ENCODE assay signal across 9 cellular contexts in genomic region chr13:46124531-46124966, GRCh38. TPM values are rescaled to one million over a fixed set of nuclear protein-coding genes. Genes with fewer than 3 reads are reported as not detected.
DNase-seq lines count a peak whose midpoint lies in the region; ATAC-seq and TF ChIP-seq lines count a peak whose summit lies in the region.
"Had no signal": no experiment of that assay in that cellular context is flagged by ENCODE, and none has a peak within 500 bp of the region (broad histone marks: within the 10 kb centered on the region; RNA-seq: fewer than 3 reads in every experiment).

No MANE protein-coding gene starts in this region.

- no peak for TF ChIP-seq CTCF in lung (IDR thresholded peaks at IDR 0.05; ENCODE audit: control extremely low read depth, extremely low read depth)

- POLR2A ChIA-PET in CD4-positive, alpha-beta memory T cell (lab: Charles Lee; ENCODE audit: partially characterized antibody), result interaction anchor here (0.9 to 1.7 kb wide), 4 partner anchors 18 to 72 kb away, joined by 3 to 5 read pairs (median 3); partner anchors contain the start of gene ZC3H13
- POLR2A ChIA-PET in activated CD4-positive, alpha-beta memory T cell treated with anti-CD3 and anti-CD28 coated beads for 36 hours (lab: Charles Lee), result interaction anchor here (0.6 kb wide), 1 partner anchor 263 kb away, joined by 3 read pairs; no protein-coding TSS in a partner anchor

- 27 to 64% methylated on average over 10 of the region's 10 CpGs for WGBS in lung, 2 donors

- peak overlapping the region in 7 of 8 donors; percentile 1 to 72 (median 39) for H3K4me3 Mint-ChIP-seq in CD4-positive, alpha-beta memory T cell
- H3K4me3 Mint-ChIP-seq in activated CD4-positive, alpha-beta memory T cell treated with anti-CD3 and anti-CD28 coated beads for 36 hours, result no peak overlapping the region

- H3K9me3 ChIP-seq in CD4-positive, alpha-beta memory T cell (ENCODE audit: control insufficient read depth in 1 of 2, low read length in 2 of 2), result no peaks in the 10 kb centered on the region
- H3K9me3 ChIP-seq in lung (ENCODE audit: control insufficient read depth in 2 of 2, insufficient read depth in 1 of 2, low read length in 1 of 2), result no peaks in the 10 kb centered on the region
- H3K9me3 ChIP-seq in SJCRH30 (replicated peaks), result no peaks in the 10 kb centered on the region

- H3K4me1 Mint-ChIP-seq in CD4-positive, alpha-beta memory T cell, result peaks cover 39 to 54% (median 48%) of the 10 kb centered on the region in 4 donors
- peaks cover 39% of the 10 kb centered on the region for H3K4me1 Mint-ChIP-seq in activated CD4-positive, alpha-beta memory T cell treated with anti-CD3 and anti-CD28 coated beads for 36 hours (ENCODE audit: low read depth)

- peak overlapping the region; percentile 74 to 94 (median 83) for H3K27ac Mint-ChIP-seq in CD4-positive, alpha-beta memory T cell
- H3K27ac Mint-ChIP-seq in activated CD4-positive, alpha-beta memory T cell treated with anti-CD3 and anti-CD28 coated beads for 36 hours, result peak overlapping the region; percentile 56

- CTCF ChIA-PET in CD4-positive, alpha-beta memory T cell (lab: Charles Lee; ENCODE audit: partially characterized antibody), result interaction anchor here (2.3 to 4.7 kb wide), 2 partner anchors 13 to 499 kb away, joined by 5 to 51 read pairs; no protein-coding TSS in a partner anchor
- CTCF ChIA-PET in activated CD4-positive, alpha-beta memory T cell treated with anti-CD3 and anti-CD28 coated beads for 36 hours (lab: Charles Lee), result interaction anchor here (0.9 to 2.8 kb wide), 3 partner anchors 36 to 502 kb away, joined by 4 to 22 read pairs (median 9); no protein-coding TSS in a partner anchor

- peaks cover 21 to 34% of the 10 kb centered on the region in 2 donors for H3K36me3 Mint-ChIP-seq in CD4-positive, alpha-beta memory T cell
- peaks cover 35% of the 10 kb centered on the region for H3K36me3 Mint-ChIP-seq in activated CD4-positive, alpha-beta memory T cell treated with anti-CD3 and anti-CD28 coated beads for 36 hours

- peak overlapping the region; percentile 32 for H3K27ac ChIP-seq in CD4-positive, alpha-beta memory T cell (ENCODE audit: low read depth, low read length)
- H3K27ac ChIP-seq in lung (ENCODE audit: low read depth in 1 of 2, low read length in 1 of 2) (no peak overlapping the region), SJCRH30 (no peak overlapping the region)

- H3K36me3 ChIP-seq in CD4-positive, alpha-beta memory T cell (ENCODE audit: insufficient read depth, low read length), result peaks cover 23% of the 10 kb centered on the region
- H3K36me3 ChIP-seq in lung (ENCODE audit: control insufficient read depth in 2 of 2, insufficient read depth in 2 of 2, low read length in 2 of 2) (no peaks in the 10 kb centered on the region), SJCRH30 (no peaks in the 10 kb centered on the region)

- DNase-seq in CD4-positive, alpha-beta memory T cell, result peak in 2 of 5 donors; percentile 3 to 41
- peak; percentile 39 for DNase-seq in activated CD4-positive, alpha-beta memory T cell treated with anti-CD3 and anti-CD28 coated beads for 36 hours
- DNase-seq in lung (ENCODE audit: low spot score) (peak; percentile 34), SJCRH30 (no peak), AG08395 (ENCODE audit: low spot score) (no peak), G401 (ENCODE audit: low spot score) (no peak)
- DNase-seq: retina had no signal

- no peaks in the 10 kb centered on the region for H3K9me3 Mint-ChIP-seq in CD4-positive, alpha-beta memory T cell
- no peaks in the 10 kb centered on the region for H3K9me3 Mint-ChIP-seq in activated CD4-positive, alpha-beta memory T cell treated with anti-CD3 and anti-CD28 coated beads for 36 hours

- no peaks in the 10 kb centered on the region for H3K27me3 Mint-ChIP-seq in CD4-positive, alpha-beta memory T cell
- H3K27me3 Mint-ChIP-seq in activated CD4-positive, alpha-beta memory T cell treated with anti-CD3 and anti-CD28 coated beads for 36 hours, result no peaks in the 10 kb centered on the region

- ATAC-seq in lung (ENCODE audit: insufficient read depth, low FRiP score), result no peak
- no peak for ATAC-seq in GM19023 (IDR thresholded peaks at IDR 0.05; ENCODE audit: unreplicated experiment)

- H3K27me3 ChIP-seq in CD4-positive, alpha-beta memory T cell (ENCODE audit: insufficient read depth, low read length), result no peaks in the 10 kb centered on the region
- no peaks in the 10 kb centered on the region for H3K27me3 ChIP-seq in lung (ENCODE audit: control insufficient read depth, insufficient read depth)
- 0 out of 2 replicates have a peak, but pooled peaks cover 3% of the 10 kb centered on the region for H3K27me3 ChIP-seq in SJCRH30

- intact Hi-C loops in CD4-positive, alpha-beta memory T cell (cut with micrococcal nuclease), result loop anchor here (10.0 kb wide), 1 partner anchor 1080 kb away; no protein-coding TSS in a partner anchor
- intact Hi-C loops in activated CD4-positive, alpha-beta memory T cell treated with anti-CD3 and anti-CD28 coated beads for 36 hours (cut with micrococcal nuclease), result no loop called here

- peaks cover 44% of the 10 kb centered on the region for H3K4me1 ChIP-seq in CD4-positive, alpha-beta memory T cell (ENCODE audit: insufficient read depth, low read length)
- H3K4me1 ChIP-seq in lung (ENCODE audit: control insufficient read depth in 2 of 2, insufficient read depth in 2 of 2, low read length in 2 of 2) (peaks cover 0 to 4% of the 10 kb centered on the region in 2 donors), SJCRH30 (no peaks in the 10 kb centered on the region)

- H3K4me3 ChIP-seq in CD4-positive, alpha-beta memory T cell (ENCODE audit: low read length in 2 of 2), result no peak overlapping the region
- no peak overlapping the region for H3K4me3 ChIP-seq in lung
- no peak overlapping the region for H3K4me3 ChIP-seq in SJCRH30

- in situ Hi-C loops in G401 (cut with HindIII; ENCODE audit: low sequenced_read_pairs), result no loop called here

- TF ChIP-seq POLR2A in GM19193 (IDR thresholded peaks at IDR 0.05; ENCODE audit: extremely low read depth, insufficient read depth, insufficient read length), result peak; percentile 69

RNA-seq across cellular contexts. Expression of gene CPB2, which starts 19.7 kb away (rescaled TPM):
- total RNA-seq in CD4-positive, alpha-beta memory T cell, result not detected
- polyA plus RNA-seq in CD4-positive, alpha-beta memory T cell, result not detected
- not detected for total RNA-seq in activated CD4-positive, alpha-beta memory T cell treated with anti-CD3 and anti-CD28 coated beads for 36 hours
- total RNA-seq in lung, result 10 to 100 TPM in 1 of 2 donors, not detected in 1; 16.7 TPM
- polyA plus RNA-seq in lung, result 10 to 100 TPM in 1 of 2 donors, 1 to 10 TPM in 1; 1.7 to 19.7 TPM
- total RNA-seq in SJCRH30 (2014; rRNA removed; shearing (Covaris generic)), result not detected in 2 replicates
- total RNA-seq in G401 (2014; rRNA removed; shearing (Covaris generic)), result not detected in 2 replicates

RNA-seq across cellular contexts. Expression of gene LCP1, which starts 57.4 kb away (rescaled TPM):
- total RNA-seq in CD4-positive, alpha-beta memory T cell, result 100 to 1,000 TPM; 466 to 497 TPM
- polyA plus RNA-seq in CD4-positive, alpha-beta memory T cell, result 1,000 to 10,000 TPM; 1,169 to 1,658 TPM
- 1,000 to 10,000 TPM; 1,012 to 1,022 TPM for total RNA-seq in activated CD4-positive, alpha-beta memory T cell treated with anti-CD3 and anti-CD28 coated beads for 36 hours
- 100 to 1,000 TPM in 1 of 2 donors, 10 to 100 TPM in 1; 89.8 to 227 TPM for total RNA-seq in lung
- 100 to 1,000 TPM in 1 of 2 donors, 10 to 100 TPM in 1; 42.9 to 539 TPM for polyA plus RNA-seq in lung
- total RNA-seq in SJCRH30 (2014; rRNA removed; shearing (Covaris generic)), result not detected in 2 replicates
- not detected in 2 replicates for total RNA-seq in G401 (2014; rRNA removed; shearing (Covaris generic))

Comparison
In these comparisons a context has a peak if more than half of its experiments do, and no peak if none do; other contexts are left out.
1. DNase-seq: peak in activated CD4-positive, alpha-beta memory T cell treated with anti-CD3 and anti-CD28 coated beads for 36 hours (single experiment) and lung (single experiment); none in SJCRH30 (0 of 2), AG08395 (single experiment) and G401 (single experiment).
2. RNA of gene LCP1, which starts 57.4 kb away (total RNA-seq): 1,012 to 1,022 TPM in activated CD4-positive, alpha-beta memory T cell treated with anti-CD3 and anti-CD28 coated beads for 36 hours, 466 to 497 TPM in CD4-positive, alpha-beta memory T cell and 89.8 to 227 TPM in lung; not detected in SJCRH30 and not detected in G401; every median in the first group is over 10 times any median in the second.